Comparison of ENCODE assay signal across 12 cellular contexts in the genomic region with DNA sequence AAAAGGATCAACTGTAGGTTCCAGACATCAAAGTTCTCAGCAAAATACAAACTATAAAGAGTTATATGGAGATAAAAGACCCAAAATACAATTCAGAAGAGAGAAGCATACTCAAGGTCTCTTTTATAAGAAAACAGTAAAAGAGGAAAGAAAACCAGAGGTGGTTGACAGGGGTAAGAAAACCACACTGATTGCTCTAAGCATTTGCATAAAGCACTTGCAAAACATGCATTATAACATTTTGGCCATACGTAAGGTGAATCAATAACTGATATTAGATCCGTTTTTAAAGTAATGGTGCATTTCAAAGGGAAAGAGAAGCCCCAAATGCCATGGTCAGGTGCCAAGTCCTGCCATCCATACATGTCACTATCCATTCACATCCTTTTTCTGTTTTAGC. TPM values are rescaled to one million over a fixed set of nuclear protein-coding genes. Genes with fewer than 3 reads are reported as not detected.
DNase-seq lines count a peak whose midpoint lies in the region; ATAC-seq and TF ChIP-seq lines count a peak whose summit lies in the region.
"Had no signal": no experiment of that assay in that cellular context is flagged by ENCODE, and none has a peak within 500 bp of the region (broad histone marks: within the 10 kb centered on the region; RNA-seq: fewer than 3 reads in every experiment).

No MANE protein-coding gene starts in this region.

- WGBS in upper lobe of left lung, 2 donors, result 76 to 86% methylated on average over 2 of the region's 2 CpGs

- peaks cover 54% of the 10 kb centered on the region for H4K20me1 ChIP-seq in Loucy (ENCODE audit: insufficient read depth, low read length, poor library complexity, severe bottlenecking)

- no peak overlapping the region for H3K27ac ChIP-seq in upper lobe of left lung
- H3K27ac ChIP-seq: body of pancreas, GM23248 had no signal

- peak overlapping the region; percentile 74 for H3K27ac Mint-ChIP-seq in activated CD8-positive, alpha-beta memory T cell treated with anti-CD3 and anti-CD28 coated beads, Interleukin-2, amount 10 ng/mL, durations not matched to agents 7 days and 5 days
- H3K27ac Mint-ChIP-seq in natural killer cell, result peak overlapping the region; percentile 47 to 83

- H3K4me1 ChIP-seq in Loucy (ENCODE audit: insufficient read depth, low read length, poor library complexity, severe bottlenecking) (peaks cover 46% of the 10 kb centered on the region), upper lobe of left lung (peaks cover 10 to 30% (median 25%) of the 10 kb centered on the region in 4 donors)

- H3K4me3 ChIP-seq in Loucy (ENCODE audit: low read length, poor library complexity, severe bottlenecking) (peak overlapping the region; percentile 96), upper lobe of left lung (no peak overlapping the region)
- H3K4me3 ChIP-seq: body of pancreas, GM23248 had no signal

- H3F3A ChIP-seq in Loucy (ENCODE audit: low read depth), result no peaks in the 10 kb centered on the region

- no peak for DNase-seq in activated CD8-positive, alpha-beta memory T cell treated with anti-CD3 and anti-CD28 coated beads, Interleukin-2, amount 10 ng/mL, durations not matched to agents 7 days and 5 days
- no peak for DNase-seq in activated CD8-positive, alpha-beta memory T cell treated with anti-CD3 and anti-CD28 coated beads, Interleukin-2, amount 50 U/mL, for 4 hours
- DNase-seq in natural killer cell (no peak), upper lobe of left lung (no peak), NCI-H1694 treated with DMSO at 0.1 percent for 48 hours (lab: John Stamatoyannopoulos, UW) (no peak), NCI-H1105 treated with DMSO at 0.1 percent for 48 hours (lab: John Stamatoyannopoulos, UW) (no peak)
- DNase-seq: body of pancreas, erythroblast, GM23248, SHP77 had no signal

- peaks cover 74% of the 10 kb centered on the region for H3K4me1 Mint-ChIP-seq in activated CD8-positive, alpha-beta memory T cell treated with anti-CD3 and anti-CD28 coated beads, Interleukin-2, amount 10 ng/mL, durations not matched to agents 7 days and 5 days
- peaks cover 65 to 79% of the 10 kb centered on the region in 2 donors for H3K4me1 Mint-ChIP-seq in natural killer cell

- TF ChIP-seq CTCF in Loucy (conservative IDR thresholded peaks at IDR 0.05; ENCODE audit: low read length) (no peak), natural killer cell (IDR thresholded peaks at IDR 0.05) (no peak), upper lobe of left lung (IDR thresholded peaks at IDR 0.05) (no peak)

- peak overlapping the region; percentile 100 for H3K4me3 Mint-ChIP-seq in activated CD8-positive, alpha-beta memory T cell treated with anti-CD3 and anti-CD28 coated beads, Interleukin-2, amount 10 ng/mL, durations not matched to agents 7 days and 5 days
- H3K4me3 Mint-ChIP-seq in natural killer cell, result peak overlapping the region; percentile 43

- H3K36me3 ChIP-seq in Loucy (ENCODE audit: insufficient read depth, low read length), result no peaks in the 10 kb centered on the region
- H3K36me3 ChIP-seq in upper lobe of left lung, result no peaks in the 10 kb centered on the region

- peaks cover 7% of the 10 kb centered on the region for H3K9me3 Mint-ChIP-seq in activated CD8-positive, alpha-beta memory T cell treated with anti-CD3 and anti-CD28 coated beads, Interleukin-2, amount 10 ng/mL, durations not matched to agents 7 days and 5 days (ENCODE audit: low read depth)
- peaks cover 0 to 3% of the 10 kb centered on the region in 2 donors for H3K9me3 Mint-ChIP-seq in natural killer cell

- no peak overlapping the region for H2AFZ ChIP-seq in Loucy (ENCODE audit: low read length)
- H2AFZ ChIP-seq: GM23248 had no signal

- no peaks in the 10 kb centered on the region for H3K9me2 ChIP-seq in Loucy (replicated peaks; ENCODE audit: low read depth, low read length)

- H3K27me3 Mint-ChIP-seq in activated CD8-positive, alpha-beta memory T cell treated with anti-CD3 and anti-CD28 coated beads, Interleukin-2, amount 10 ng/mL, durations not matched to agents 7 days and 5 days, result no peaks in the 10 kb centered on the region
- H3K27me3 Mint-ChIP-seq in natural killer cell (ENCODE audit: low read depth in 2 of 2), result no peaks in the 10 kb centered on the region

- H3K27me3 ChIP-seq in Loucy (ENCODE audit: insufficient read depth, low read length, poor library complexity, severe bottlenecking) (no peaks in the 10 kb centered on the region), upper lobe of left lung (no peaks in the 10 kb centered on the region)
- H3K27me3 ChIP-seq: body of pancreas had no signal

- CTCF ChIA-PET in activated CD8-positive, alpha-beta memory T cell treated with anti-CD3 and anti-CD28 coated beads, Interleukin-2, amount 10 ng/mL, durations not matched to agents 7 days and 5 days (lab: Charles Lee), result interaction anchor here (6.4 kb wide), 1 partner anchor 39 kb away, joined by 58 read pairs; no protein-coding TSS in a partner anchor

- H3K9me3 ChIP-seq in Loucy (ENCODE audit: insufficient read depth, low read depth, low read length) (no peaks in the 10 kb centered on the region), upper lobe of left lung (no peaks in the 10 kb centered on the region)
- H3K9me3 ChIP-seq: body of pancreas had no signal

- no peak for ATAC-seq in activated CD8-positive, alpha-beta memory T cell treated with anti-CD3 and anti-CD28 coated beads, Interleukin-2, amount 10 ng/mL, durations not matched to agents 7 days and 5 days
- ATAC-seq in GM21737 (IDR thresholded peaks at IDR 0.05; ENCODE audit: unreplicated experiment) (peak; percentile 31), natural killer cell (no peak), upper lobe of left lung (ENCODE audit: low FRiP score in 2 of 2) (no peak)
- ATAC-seq: body of pancreas had no signal

- TF ChIP-seq POLR2A in upper lobe of left lung (IDR thresholded peaks at IDR 0.05), result no peak

- H3K4me2 ChIP-seq in Loucy (ENCODE audit: low read depth, low read length, poor library complexity, severe bottlenecking), result peak overlapping the region; percentile 83

- intact Hi-C loops in natural killer cell (cut with micrococcal nuclease), result loop anchor here (5.0 kb wide), 1 partner anchor 230 kb away; no protein-coding TSS in a partner anchor

- H3K36me3 Mint-ChIP-seq in activated CD8-positive, alpha-beta memory T cell treated with anti-CD3 and anti-CD28 coated beads, Interleukin-2, amount 10 ng/mL, durations not matched to agents 7 days and 5 days, result peaks cover 54% of the 10 kb centered on the region
- peaks cover 6% of the 10 kb centered on the region for H3K36me3 Mint-ChIP-seq in natural killer cell

- TF ChIP-seq EP300 in upper lobe of left lung (IDR thresholded peaks at IDR 0.05), result no peak

- H3K79me2 ChIP-seq in Loucy (ENCODE audit: insufficient read depth, low read length), result peaks cover 100% of the 10 kb centered on the region

- H3K9ac ChIP-seq in Loucy (ENCODE audit: low read depth, low read length, poor library complexity, severe bottlenecking), result peak overlapping the region; percentile 11
- H3K9ac ChIP-seq: GM23248 had no signal

RNA-seq across cellular contexts. Expression of gene DDHD1, which starts 5.9 kb away (rescaled TPM):
- total RNA-seq in activated CD8-positive, alpha-beta memory T cell treated with anti-CD3 and anti-CD28 coated beads, Interleukin-2, amount 10 ng/mL, durations not matched to agents 7 days and 5 days, result 10 to 100 TPM; 70.7 to 80.5 TPM
- total RNA-seq in natural killer cell (10 to 100 TPM; 76.6 to 82.3 (median 80.9) TPM), upper lobe of left lung (10 to 100 TPM; 18.4 to 30.8 (median 25.8) TPM)
